Comparison of ENCODE assay signal across 28 cellular contexts in genomic region chr13:111484959-111485358, GRCh38.
"Had no signal": no experiment of that assay in that cellular context is flagged by ENCODE, and none has a peak within 500 bp of the region (broad histone marks: within the 10 kb centered on the region; RNA-seq: fewer than 3 reads in every experiment).

No MANE protein-coding gene starts in this region.

- H3K27me3 Mint-ChIP-seq: activated CD4-positive, alpha-beta T cell treated with anti-CD3 and anti-CD28 coated beads for 36 hours; activated CD4-positive, alpha-beta T cell treated with anti-CD3 and anti-CD28 coated beads, Interleukin-2, amount 10 ng/mL, durations not matched to agents 7 days and 5 days; activated naive CD8-positive, alpha-beta T cell treated with anti-CD3 and anti-CD28 coated beads, Interleukin-2, amount 50 U/mL, for 24 hours; activated T-helper 17 cell treated with anti-CD3 and anti-CD28 coated beads, Interleukin-2, amount 50 U/mL, for 72 hours had no signal

- H3K4me3 Mint-ChIP-seq: activated CD4-positive, alpha-beta T cell treated with anti-CD3 and anti-CD28 coated beads for 36 hours; activated CD4-positive, alpha-beta T cell treated with anti-CD3 and anti-CD28 coated beads, Interleukin-2, amount 10 ng/mL, durations not matched to agents 7 days and 5 days; activated CD8-positive, alpha-beta T cell treated with anti-CD3 and anti-CD28 coated beads, Interleukin-2, amount 10 ng/mL, durations not matched to agents 7 days and 5 days; activated naive CD4-positive, alpha-beta T cell treated with anti-CD3 and anti-CD28 coated beads, Interleukin-2, amount 10 ng/mL, durations not matched to agents 7 days and 5 days; activated naive CD8-positive, alpha-beta T cell; activated naive CD8-positive, alpha-beta T cell treated with anti-CD3 and anti-CD28 coated beads, Interleukin-2, amount 50 U/mL, for 24 hours; activated T-cell treated with anti-CD3 and anti-CD28 coated beads, Interleukin-2, amount 50 U/mL, for 72 hours; activated T-helper 17 cell treated with anti-CD3 and anti-CD28 coated beads, Interleukin-2, amount 50 U/mL, for 72 hours; IgD-negative memory B cell; T-helper 1 cell treated with Interleukin-12 subunit alpha and Interleukin-12 subunit beta and Interleukin-4 antibody, amounts not matched to agents 30 μg/mL and 1 μg/mL, for 36 hours; T-helper 2 cell treated with Interferon-gamma antibody and Interleukin-4, amounts not matched to agents 5 μg/mL and 100 μg/mL, for 36 hours had no signal

- H3K27ac Mint-ChIP-seq: activated CD4-positive, alpha-beta T cell treated with anti-CD3 and anti-CD28 coated beads for 36 hours; activated CD4-positive, alpha-beta T cell treated with anti-CD3 and anti-CD28 coated beads, Interleukin-2, amount 10 ng/mL, durations not matched to agents 7 days and 5 days; activated CD8-positive, alpha-beta T cell treated with anti-CD3 and anti-CD28 coated beads, Interleukin-2, amount 10 ng/mL, durations not matched to agents 7 days and 5 days; activated naive CD4-positive, alpha-beta T cell treated with anti-CD3 and anti-CD28 coated beads, Interleukin-2, amount 10 ng/mL, durations not matched to agents 7 days and 5 days; activated naive CD8-positive, alpha-beta T cell; activated naive CD8-positive, alpha-beta T cell treated with anti-CD3 and anti-CD28 coated beads, Interleukin-2, amount 50 U/mL, for 24 hours; activated T-cell treated with anti-CD3 and anti-CD28 coated beads, Interleukin-2, amount 50 U/mL, for 72 hours; activated T-helper 17 cell treated with anti-CD3 and anti-CD28 coated beads, Interleukin-2, amount 50 U/mL, for 72 hours; IgD-negative memory B cell; T-helper 1 cell treated with Interleukin-12 subunit alpha and Interleukin-12 subunit beta and Interleukin-4 antibody, amounts not matched to agents 30 μg/mL and 1 μg/mL, for 36 hours; T-helper 2 cell treated with Interferon-gamma antibody and Interleukin-4, amounts not matched to agents 5 μg/mL and 100 μg/mL, for 36 hours had no signal

- H3K4me1 Mint-ChIP-seq: activated CD4-positive, alpha-beta T cell treated with anti-CD3 and anti-CD28 coated beads for 36 hours; activated CD4-positive, alpha-beta T cell treated with anti-CD3 and anti-CD28 coated beads, Interleukin-2, amount 10 ng/mL, durations not matched to agents 7 days and 5 days; activated naive CD4-positive, alpha-beta T cell treated with anti-CD3 and anti-CD28 coated beads, Interleukin-2, amount 10 ng/mL, durations not matched to agents 7 days and 5 days; activated naive CD8-positive, alpha-beta T cell treated with anti-CD3 and anti-CD28 coated beads, Interleukin-2, amount 50 U/mL, for 24 hours; activated T-helper 17 cell treated with anti-CD3 and anti-CD28 coated beads, Interleukin-2, amount 50 U/mL, for 72 hours; IgD-negative memory B cell had no signal

- ATAC-seq: activated CD4-positive, alpha-beta T cell treated with anti-CD3 and anti-CD28 coated beads for 36 hours; activated CD8-positive, alpha-beta T cell treated with anti-CD3 and anti-CD28 coated beads, Interleukin-2, amount 10 ng/mL, durations not matched to agents 7 days and 5 days; activated naive CD8-positive, alpha-beta T cell treated with anti-CD3 and anti-CD28 coated beads, Interleukin-2, amount 50 U/mL, for 24 hours; activated T-cell treated with anti-CD3 and anti-CD28 coated beads, Interleukin-2, amount 50 U/mL, for 72 hours; activated T-helper 17 cell treated with anti-CD3 and anti-CD28 coated beads, Interleukin-2, amount 50 U/mL, for 72 hours; PC-3 had no signal

- H3K36me3 Mint-ChIP-seq: activated naive CD4-positive, alpha-beta T cell treated with anti-CD3 and anti-CD28 coated beads, Interleukin-2, amount 10 ng/mL, durations not matched to agents 7 days and 5 days; activated naive CD8-positive, alpha-beta T cell; IgD-negative memory B cell had no signal

- H3K9me3 Mint-ChIP-seq: activated T-cell treated with anti-CD3 and anti-CD28 coated beads, Interleukin-2, amount 50 U/mL, for 72 hours; activated T-helper 17 cell treated with anti-CD3 and anti-CD28 coated beads, Interleukin-2, amount 50 U/mL, for 72 hours; T-helper 2 cell treated with Interferon-gamma antibody and Interleukin-4, amounts not matched to agents 5 μg/mL and 100 μg/mL, for 36 hours had no signal

- DNase-seq: activated CD4-positive, alpha-beta T cell treated with anti-CD3 and anti-CD28 coated beads for 36 hours; activated CD4-positive, alpha-beta T cell treated with anti-CD3 and anti-CD28 coated beads, Interleukin-2, amount 10 ng/mL, durations not matched to agents 7 days and 5 days; activated CD4-positive, alpha-beta T cell treated with anti-CD3 and anti-CD28 coated beads, Interleukin-2, amount 50 U/mL, for 48 hours; activated CD8-positive, alpha-beta T cell treated with anti-CD3 and anti-CD28 coated beads, Interleukin-2, amount 10 ng/mL, durations not matched to agents 7 days and 5 days; activated gamma-delta T cell treated with Interleukin-2 at 50 U/mL for 16 hours; activated naive CD4-positive, alpha-beta T cell treated with anti-CD3 and anti-CD28 coated beads, Interleukin-2, amount 10 ng/mL, durations not matched to agents 7 days and 5 days; activated naive CD8-positive, alpha-beta T cell treated with anti-CD3 and anti-CD28 coated beads, Interleukin-2, amount 50 U/mL, for 24 hours; activated T-cell treated with anti-CD3 and anti-CD28 coated beads, Interleukin-2, amount 50 U/mL, for 72 hours; anterior cingulate cortex; brain microvascular endothelial cell; Karpas-422; KBM-7; NCI-H1105 treated with DMSO at 0.1 percent for 48 hours; NCI-H1436; NCI-H1694; NCI-H1930; NCI-H2171; NCI-H526; NCI-H748 treated with DMSO at 0.1 percent for 48 hours; NK-92 treated with Interleukin-12 subunit alpha and Interleukin-12 subunit beta, amount 100 ng/mL, for 24 hours; PC-3; RPMI8226; SK-N-SH had no signal
